Comparison of ENCODE assay signal across 19 cellular contexts in the genomic region with DNA sequence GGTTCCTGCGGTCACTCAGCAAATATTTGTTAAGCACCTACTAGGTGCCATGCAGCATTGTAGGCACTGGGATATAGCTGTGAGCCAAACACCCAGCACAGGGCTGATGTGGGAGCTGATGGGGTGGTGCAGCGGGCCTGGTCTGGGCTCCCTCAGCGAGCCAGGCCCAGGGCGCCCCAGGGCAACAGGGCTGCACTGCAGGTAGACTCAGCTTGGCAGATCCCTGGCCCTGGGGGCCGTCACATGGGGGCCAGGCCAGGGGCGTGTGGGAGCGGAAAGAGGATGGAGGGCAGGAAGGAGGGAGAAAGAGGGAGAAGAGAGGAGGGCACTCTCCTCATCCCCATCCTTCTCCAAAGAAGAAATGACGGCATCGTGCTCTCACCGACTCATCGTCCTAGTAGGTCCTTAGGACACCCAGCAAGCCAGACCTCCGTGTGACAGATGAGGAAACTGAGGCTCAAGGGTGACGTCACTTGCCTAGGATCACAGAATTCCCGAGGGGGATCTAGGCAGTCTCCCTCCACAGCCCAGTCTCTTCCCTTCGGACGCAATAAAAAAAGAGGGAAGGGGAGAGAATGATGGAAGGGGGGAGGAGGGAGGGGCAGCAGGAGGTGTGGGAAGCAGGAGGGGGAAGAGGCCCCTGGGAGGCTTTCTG. TPM values are rescaled to one million over a fixed set of nuclear protein-coding genes. Genes with fewer than 3 reads are reported as not detected.
DNase-seq lines count a peak whose midpoint lies in the region; ATAC-seq and TF ChIP-seq lines count a peak whose summit lies in the region.
"Had no signal": no experiment of that assay in that cellular context is flagged by ENCODE, and none has a peak within 500 bp of the region (broad histone marks: within the 10 kb centered on the region; RNA-seq: fewer than 3 reads in every experiment).

No MANE protein-coding gene starts in this region.

- H3K79me2 ChIP-seq in hepatocyte: no peaks in the 10 kb centered on the region

- TF ChIP-seq CTCF in cardiac muscle cell (IDR thresholded peaks at IDR 0.05; ENCODE audit: low read depth, low read length) (no peak), gastrocnemius medialis (IDR thresholded peaks at IDR 0.05 in 4 of 5, conservative IDR thresholded peaks at IDR 0.05 in 1 of 5) (no peak), vagina (IDR thresholded peaks at IDR 0.05) (no peak), hepatocyte (IDR thresholded peaks at IDR 0.05; ENCODE audit: poor library complexity) (no peak)

- no peaks in the 10 kb centered on the region for H3K9me2 ChIP-seq in hepatocyte (replicated peaks; ENCODE audit: insufficient read depth)

- peak overlapping the region; percentile 41 for H3K27ac Mint-ChIP-seq in memory B cell
- H3K27ac Mint-ChIP-seq: GM23338 had no signal

- peaks cover 5% of the 10 kb centered on the region for H3K36me3 ChIP-seq in cardiac muscle cell
- H3K36me3 ChIP-seq in gastrocnemius medialis: no peaks in the 10 kb centered on the region
- H3K36me3 ChIP-seq in vagina: no peaks in the 10 kb centered on the region
- H3K36me3 ChIP-seq in hepatocyte (replicated peaks; ENCODE audit: insufficient read depth, low read depth): no peaks in the 10 kb centered on the region
- H3K36me3 ChIP-seq: BE2C had no signal

- H3K4me3 ChIP-seq in cardiac muscle cell (no peak overlapping the region), gastrocnemius medialis (no peak overlapping the region), vagina (no peak overlapping the region), hepatocyte (no peak overlapping the region)
- H3K4me3 ChIP-seq: GM12878, GM23338 had no signal

- H3K27me3 ChIP-seq in cardiac muscle cell (no peaks in the 10 kb centered on the region), gastrocnemius medialis (no peaks in the 10 kb centered on the region), vagina (no peaks in the 10 kb centered on the region), hepatocyte (peaks cover 4% of the 10 kb centered on the region)
- H3K27me3 ChIP-seq: BE2C had no signal

- H3K4me1 ChIP-seq in cardiac muscle cell (ENCODE audit: low read depth): peaks cover 69% of the 10 kb centered on the region
- H3K4me1 ChIP-seq in gastrocnemius medialis: peaks cover 49 to 65% of the 10 kb centered on the region in 2 donors
- H3K4me1 ChIP-seq in vagina: peaks cover 19% of the 10 kb centered on the region
- no peaks in the 10 kb centered on the region for H3K4me1 ChIP-seq in hepatocyte (ENCODE audit: insufficient read depth)

- in situ Hi-C loops in gastrocnemius medialis (cut with MboI; ENCODE audit: low sequenced_read_pairs in 4 of 4): no loop called here

- WGBS in hepatocyte (ENCODE audit: low lambda C conversion rate, missing lambda C conversion rate): 81% methylated on average over 14 of the region's 16 CpGs

- H3K9me3 ChIP-seq in cardiac muscle cell (ENCODE audit: low read depth) (no peaks in the 10 kb centered on the region), gastrocnemius medialis (no peaks in the 10 kb centered on the region), vagina (no peaks in the 10 kb centered on the region), hepatocyte (ENCODE audit: low read depth) (no peaks in the 10 kb centered on the region)
- H3K9me3 ChIP-seq: BE2C had no signal

- H3K4me1 Mint-ChIP-seq in memory B cell: peaks cover 22% of the 10 kb centered on the region

- ATAC-seq in Right ventricle myocardium superior (ENCODE audit: poor library complexity) (no peak), memory B cell (ENCODE audit: low read depth) (no peak), gastrocnemius medialis (no peak), HG02571 (IDR thresholded peaks at IDR 0.05; ENCODE audit: unreplicated experiment) (no peak)
- ATAC-seq: GM12878, GM23338, HCT116 had no signal

- peaks cover 1% of the 10 kb centered on the region for H3K36me3 Mint-ChIP-seq in memory B cell
- H3K36me3 Mint-ChIP-seq: CD8-positive, alpha-beta memory T cell had no signal

- peaks cover 1% of the 10 kb centered on the region for H3K27me3 Mint-ChIP-seq in memory B cell

- DNase-seq in cardiac muscle cell (ENCODE audit: low read depth in 1 of 2, low spot score in 1 of 2) (no peak), Right ventricle myocardium superior (no peak), memory B cell (ENCODE audit: low spot score in 2 of 2) (no peak), gastrocnemius medialis (no peak), vagina (ENCODE audit: extremely low spot score in 2 of 2) (no peak), hepatocyte (ENCODE audit: low spot score) (no peak), HPDE6-E6E7 (ENCODE audit: extremely low spot score) (no peak)
- DNase-seq: BE2C; CD8-positive, alpha-beta memory T cell; GDM1; NCI-H187; NCI-H526 treated with DMSO at 0.1 percent for 48 hours; SHP77 treated with DMSO at 0.1 percent for 48 hours had no signal

- no peak overlapping the region for H3K4me2 ChIP-seq in hepatocyte
- H3K4me2 ChIP-seq: GM23338 had no signal

- H4K20me1 ChIP-seq in hepatocyte (ENCODE audit: insufficient read depth, poor library complexity, severe bottlenecking): no peaks in the 10 kb centered on the region

- TF ChIP-seq POLR2A in gastrocnemius medialis (IDR thresholded peaks at IDR 0.05) (no peak), vagina (IDR thresholded peaks at IDR 0.05) (no peak)

- H3K9me3 Mint-ChIP-seq in memory B cell: no peaks in the 10 kb centered on the region
- H3K9me3 Mint-ChIP-seq: CD8-positive, alpha-beta memory T cell; GM23338; IgD-negative memory B cell had no signal

- no peak overlapping the region for H2AFZ ChIP-seq in hepatocyte
- H2AFZ ChIP-seq: GM23338 had no signal

- intact Hi-C loops in Right ventricle myocardium superior (cut with DNase I): no loop called here
- intact Hi-C loops in gastrocnemius medialis (cut with DNase I; ENCODE audit: low total_unique reads): loop anchor here (1.0 kb wide), 1 partner anchor 14 kb away; no protein-coding TSS in a partner anchor
- intact Hi-C loops in vagina (cut with DNase I): no loop called here

- H3K4me3 Mint-ChIP-seq in memory B cell: no peak overlapping the region
- H3K4me3 Mint-ChIP-seq: CD8-positive, alpha-beta memory T cell; GM23338 had no signal

- H3K27ac ChIP-seq in cardiac muscle cell (peak overlapping the region; percentile 100), gastrocnemius medialis (peak overlapping the region; percentile 70 to 97 (median 96)), vagina (peak overlapping the region; percentile 11), hepatocyte (no peak overlapping the region)
- H3K27ac ChIP-seq: 22Rv1 had no signal

RNA-seq across cellular contexts. Expression of gene RBM38, which starts 53.3 kb away (rescaled TPM):
- total RNA-seq in cardiac muscle cell (420 and 625 TPM in 2 replicates), Right ventricle myocardium superior (91.5 TPM), gastrocnemius medialis (100 to 1,000 TPM in 3 of 4 donors, 10 to 100 TPM in 1; 56.7 to 229 (median 177) TPM), vagina (24.8 TPM), hepatocyte (16.1 and 18.1 TPM in 2 replicates)
- polyA plus RNA-seq in cardiac muscle cell (404 and 626 TPM in 2 replicates), hepatocyte (15.6 and 19.6 TPM in 2 replicates)
